Comparison of ENCODE assay signal across 1 cellular context in the genomic region with DNA sequence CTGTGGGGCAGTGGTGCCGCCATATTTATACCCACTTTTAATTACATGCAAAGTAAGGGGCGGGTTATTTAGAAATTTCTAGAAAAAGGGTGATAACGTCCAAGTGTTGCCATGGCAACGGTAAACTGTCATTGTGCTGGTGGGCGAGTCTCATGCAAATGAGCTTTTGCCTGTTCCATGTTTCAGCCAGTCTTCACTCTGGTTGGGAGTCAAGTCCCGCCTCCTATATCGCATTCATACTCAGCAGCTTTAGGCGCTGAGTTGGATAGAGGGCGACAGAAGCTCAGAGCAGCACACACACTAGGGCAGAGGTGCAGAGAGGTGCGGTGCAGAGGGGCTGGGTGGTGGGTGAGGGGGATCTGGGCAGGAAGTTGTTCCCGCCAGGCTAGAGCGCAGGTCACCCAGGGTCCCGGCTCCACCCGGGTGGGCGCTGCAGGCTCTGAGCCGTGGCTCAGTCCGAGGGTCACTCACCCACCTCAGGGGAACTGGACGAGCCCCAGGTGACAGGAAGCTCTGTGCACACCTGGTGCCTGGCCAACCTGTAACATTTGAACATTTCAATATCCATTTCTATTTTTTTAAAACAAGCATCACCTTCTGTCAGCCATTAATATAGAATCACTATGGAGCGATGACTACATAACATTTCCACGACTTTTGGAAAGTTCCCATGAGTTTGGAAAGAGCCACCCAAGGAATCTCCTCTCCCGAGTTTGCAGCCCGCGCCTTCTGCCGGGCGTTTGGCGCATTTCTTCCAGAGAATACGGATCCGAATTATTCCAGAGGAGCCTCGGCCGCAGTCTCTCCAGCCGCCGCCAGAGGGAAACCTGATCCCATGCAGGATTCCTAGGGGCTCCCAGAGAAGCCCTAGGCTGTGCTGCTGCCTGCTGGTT.
TF ChIP-seq lines count a peak whose summit lies in the region.

No MANE protein-coding gene starts in this region.

TF ChIP-seq in HepG2, 621 proteins besides CTCF, POLR2A, EP300 and RAD21 (continued from another document):
- 0 out of 2 replicates have a peak, but pooled peaks have one; percentile 23 for TF ChIP-seq ZNF691 (CRISPR knock-in tag; IDR thresholded peaks at IDR 0.05; ENCODE audit: borderline replicate concordance, low read depth)
- peak; percentile 70; the same call in 1 of the 2 replicates for TF ChIP-seq SIX1 (CRISPR knock-in tag; IDR thresholded peaks at IDR 0.05; ENCODE audit: borderline replicate concordance)
- TF ChIP-seq MEIS2 (CRISPR knock-in tag; IDR thresholded peaks at IDR 0.05): no peak
- peak; percentile 79 for TF ChIP-seq YY1 (IDR thresholded peaks at IDR 0.05; ENCODE audit: insufficient read depth, insufficient replicate concordance, low read depth, low read length)
- TF ChIP-seq CHCHD3 (CRISPR knock-in tag; IDR thresholded peaks at IDR 0.05): 0 out of 2 replicates have a peak, but pooled peaks have one; percentile 32
- no peak for TF ChIP-seq SMAD9 (CRISPR knock-in tag; IDR thresholded peaks at IDR 0.05)
- TF ChIP-seq, protein P1, sequence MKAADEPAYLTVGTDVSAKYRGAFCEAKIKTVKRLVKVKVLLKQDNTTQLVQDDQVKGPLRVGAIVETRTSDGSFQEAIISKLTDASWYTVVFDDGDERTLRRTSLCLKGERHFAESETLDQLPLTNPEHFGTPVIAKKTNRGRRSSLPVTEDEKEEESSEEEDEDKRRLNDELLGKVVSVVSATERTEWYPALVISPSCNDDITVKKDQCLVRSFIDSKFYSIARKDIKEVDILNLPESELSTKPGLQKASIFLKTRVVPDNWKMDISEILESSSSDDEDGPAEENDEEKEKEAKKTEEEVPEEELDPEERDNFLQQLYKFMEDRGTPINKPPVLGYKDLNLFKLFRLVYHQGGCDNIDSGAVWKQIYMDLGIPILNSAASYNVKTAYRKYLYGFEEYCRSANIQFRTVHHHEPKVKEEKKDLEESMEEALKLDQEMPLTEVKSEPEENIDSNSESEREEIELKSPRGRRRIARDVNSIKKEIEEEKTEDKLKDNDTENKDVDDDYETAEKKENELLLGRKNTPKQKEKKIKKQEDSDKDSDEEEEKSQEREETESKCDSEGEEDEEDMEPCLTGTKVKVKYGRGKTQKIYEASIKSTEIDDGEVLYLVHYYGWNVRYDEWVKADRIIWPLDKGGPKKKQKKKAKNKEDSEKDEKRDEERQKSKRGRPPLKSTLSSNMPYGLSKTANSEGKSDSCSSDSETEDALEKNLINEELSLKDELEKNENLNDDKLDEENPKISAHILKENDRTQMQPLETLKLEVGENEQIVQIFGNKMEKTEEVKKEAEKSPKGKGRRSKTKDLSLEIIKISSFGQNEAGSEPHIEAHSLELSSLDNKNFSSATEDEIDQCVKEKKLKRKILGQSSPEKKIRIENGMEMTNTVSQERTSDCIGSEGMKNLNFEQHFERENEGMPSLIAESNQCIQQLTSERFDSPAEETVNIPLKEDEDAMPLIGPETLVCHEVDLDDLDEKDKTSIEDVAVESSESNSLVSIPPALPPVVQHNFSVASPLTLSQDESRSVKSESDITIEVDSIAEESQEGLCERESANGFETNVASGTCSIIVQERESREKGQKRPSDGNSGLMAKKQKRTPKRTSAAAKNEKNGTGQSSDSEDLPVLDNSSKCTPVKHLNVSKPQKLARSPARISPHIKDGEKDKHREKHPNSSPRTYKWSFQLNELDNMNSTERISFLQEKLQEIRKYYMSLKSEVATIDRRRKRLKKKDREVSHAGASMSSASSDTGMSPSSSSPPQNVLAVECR (CRISPR knock-in tag; IDR thresholded peaks at IDR 0.05; ENCODE audit: borderline replicate concordance): no peak
- 0 out of 2 replicates have a peak, but pooled peaks have one; percentile 41 for TF ChIP-seq MED13 (CRISPR knock-in tag; IDR thresholded peaks at IDR 0.05)
- peak; percentile 98 for TF ChIP-seq XRCC5 (optimal IDR thresholded peaks at IDR 0.05; ENCODE audit: low read length)
- TF ChIP-seq ZNF841 (CRISPR knock-in tag; IDR thresholded peaks at IDR 0.05; ENCODE audit: borderline replicate concordance): no peak
- TF ChIP-seq HOXA5 (CRISPR knock-in tag; IDR thresholded peaks at IDR 0.05): peak; percentile 59; the same call in 1 of the 2 replicates
- 0 out of 2 replicates have a peak, but pooled peaks have one; percentile 28 for TF ChIP-seq GATAD2A (CRISPR knock-in tag; IDR thresholded peaks at IDR 0.05)
- TF ChIP-seq STAG1 (CRISPR knock-in tag; IDR thresholded peaks at IDR 0.05): peak; percentile 59
- TF ChIP-seq, protein P2, sequence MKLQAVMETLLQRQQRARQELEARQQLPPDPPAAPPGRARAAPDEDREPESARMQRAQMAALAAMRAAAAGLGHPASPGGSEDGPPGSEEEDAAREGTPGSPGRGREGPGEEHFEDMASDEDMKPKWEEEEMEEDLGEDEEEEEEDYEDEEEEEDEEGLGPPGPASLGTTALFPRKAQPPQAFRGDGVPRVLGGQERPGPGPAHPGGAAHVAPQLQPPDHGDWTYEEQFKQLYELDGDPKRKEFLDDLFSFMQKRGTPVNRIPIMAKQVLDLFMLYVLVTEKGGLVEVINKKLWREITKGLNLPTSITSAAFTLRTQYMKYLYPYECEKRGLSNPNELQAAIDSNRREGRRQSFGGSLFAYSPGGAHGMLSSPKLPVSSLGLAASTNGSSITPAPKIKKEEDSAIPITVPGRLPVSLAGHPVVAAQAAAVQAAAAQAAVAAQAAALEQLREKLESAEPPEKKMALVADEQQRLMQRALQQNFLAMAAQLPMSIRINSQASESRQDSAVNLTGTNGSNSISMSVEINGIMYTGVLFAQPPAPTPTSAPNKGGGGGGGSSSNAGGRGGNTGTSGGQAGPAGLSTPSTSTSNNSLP (IDR thresholded peaks at IDR 0.05; ENCODE audit: low read depth, low read length): peak; percentile 61
- 0 out of 2 replicates have a peak, but pooled peaks have one; percentile 16 for TF ChIP-seq ZNF574 (CRISPR knock-in tag; IDR thresholded peaks at IDR 0.05)
- no peak for TF ChIP-seq ZNF740 (CRISPR knock-in tag; IDR thresholded peaks at IDR 0.05)
- TF ChIP-seq HOXA9 (CRISPR knock-in tag; IDR thresholded peaks at IDR 0.05; ENCODE audit: borderline replicate concordance): no peak
- no peak for TF ChIP-seq ZNF761 (CRISPR knock-in tag; conservative IDR thresholded peaks at IDR 0.05)
- TF ChIP-seq ZNF513 (CRISPR knock-in tag; conservative IDR thresholded peaks at IDR 0.05): no peak
- TF ChIP-seq HOXA3 (CRISPR knock-in tag; IDR thresholded peaks at IDR 0.05): no peak
- TF ChIP-seq KDM2A (CRISPR knock-in tag; IDR thresholded peaks at IDR 0.05; ENCODE audit: borderline replicate concordance, low read depth): peak; percentile 51; the same call in 1 of the 2 replicates
- TF ChIP-seq DBP (CRISPR knock-in tag; IDR thresholded peaks at IDR 0.05; ENCODE audit: not compliant biosample characterization): no peak
- no peak for TF ChIP-seq ZNF672 (CRISPR knock-in tag; IDR thresholded peaks at IDR 0.05)
- peak; percentile 49; the same call in 1 of the 2 replicates for TF ChIP-seq SALL1 (CRISPR knock-in tag; IDR thresholded peaks at IDR 0.05)
- TF ChIP-seq GABPB1 (CRISPR knock-in tag; IDR thresholded peaks at IDR 0.05): peak; percentile 22; the same call in 1 of the 2 replicates
- TF ChIP-seq ZSCAN9 (CRISPR knock-in tag; IDR thresholded peaks at IDR 0.05; ENCODE audit: borderline replicate concordance): 0 out of 2 replicates have a peak, but pooled peaks have one; percentile 17
- TF ChIP-seq PCBP2 (optimal IDR thresholded peaks at IDR 0.05; ENCODE audit: low read depth, low read length, poor library complexity, severe bottlenecking): no peak
- no peak for TF ChIP-seq SNAI1 (CRISPR knock-in tag; IDR thresholded peaks at IDR 0.05; ENCODE audit: borderline replicate concordance)
- TF ChIP-seq GZF1 (CRISPR knock-in tag; IDR thresholded peaks at IDR 0.05): peak; percentile 100
- peak; percentile 39; the same call in 1 of the 2 replicates for TF ChIP-seq ZNF501 (CRISPR knock-in tag; IDR thresholded peaks at IDR 0.05)
- TF ChIP-seq MAZ (IDR thresholded peaks at IDR 0.05; ENCODE audit: borderline replicate concordance, low read depth, low read length): peak; percentile 59; the same call in 1 of the 2 replicates
- TF ChIP-seq MAZ (CRISPR knock-in tag; IDR thresholded peaks at IDR 0.05; ENCODE audit: low read depth): no peak
- TF ChIP-seq, protein P3, sequence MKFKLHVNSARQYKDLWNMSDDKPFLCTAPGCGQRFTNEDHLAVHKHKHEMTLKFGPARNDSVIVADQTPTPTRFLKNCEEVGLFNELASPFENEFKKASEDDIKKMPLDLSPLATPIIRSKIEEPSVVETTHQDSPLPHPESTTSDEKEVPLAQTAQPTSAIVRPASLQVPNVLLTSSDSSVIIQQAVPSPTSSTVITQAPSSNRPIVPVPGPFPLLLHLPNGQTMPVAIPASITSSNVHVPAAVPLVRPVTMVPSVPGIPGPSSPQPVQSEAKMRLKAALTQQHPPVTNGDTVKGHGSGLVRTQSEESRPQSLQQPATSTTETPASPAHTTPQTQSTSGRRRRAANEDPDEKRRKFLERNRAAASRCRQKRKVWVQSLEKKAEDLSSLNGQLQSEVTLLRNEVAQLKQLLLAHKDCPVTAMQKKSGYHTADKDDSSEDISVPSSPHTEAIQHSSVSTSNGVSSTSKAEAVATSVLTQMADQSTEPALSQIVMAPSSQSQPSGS (CRISPR knock-in tag; IDR thresholded peaks at IDR 0.05): peak; percentile 51; the same call in 1 of the 2 replicates
- TF ChIP-seq NRL (CRISPR knock-in tag; IDR thresholded peaks at IDR 0.05; ENCODE audit: borderline replicate concordance): 0 out of 2 replicates have a peak, but pooled peaks have one; percentile 44
